8 cellular contexts compared by ENCODE assay signal in genomic region chr4:39464886-39465501, GRCh38. TPM values are rescaled to one million over a fixed set of nuclear protein-coding genes. Genes with fewer than 3 reads are reported as not detected.
DNase-seq lines count a peak whose midpoint lies in the region; ATAC-seq and TF ChIP-seq lines count a peak whose summit lies in the region.

No MANE protein-coding gene starts in this region.

- POLR2A ChIA-PET in activated CD8-positive, alpha-beta T cell treated with anti-CD3 and anti-CD28 coated beads, Interleukin-2, amount 10 ng/mL, durations not matched to agents 7 days and 5 days (lab: Charles Lee): no interaction called here

- ATAC-seq in activated CD8-positive, alpha-beta T cell treated with anti-CD3 and anti-CD28 coated beads, Interleukin-2, amount 10 ng/mL, durations not matched to agents 7 days and 5 days: peak; percentile 54

- H3K36me3 Mint-ChIP-seq in activated CD8-positive, alpha-beta T cell treated with anti-CD3 and anti-CD28 coated beads, Interleukin-2, amount 10 ng/mL, durations not matched to agents 7 days and 5 days (ENCODE audit: low read depth): peaks cover 31% of the 10 kb centered on the region
- peaks cover 33% of the 10 kb centered on the region for H3K36me3 Mint-ChIP-seq in endodermal cell (ENCODE audit: low read depth)

- peaks cover 51% of the 10 kb centered on the region for H3K36me3 ChIP-seq in endodermal cell (ENCODE audit: control insufficient read depth, insufficient read depth, low read length)
- peaks cover 9% of the 10 kb centered on the region for H3K36me3 ChIP-seq in H7 (replicated peaks; ENCODE audit: control insufficient read depth, insufficient read depth, low read length)
- H3K36me3 ChIP-seq in spleen: peaks cover 0 to 73% (median 33%) of the 10 kb centered on the region in 6 donors

- 95 to 96% methylated on average over 2 of the region's 2 CpGs for WGBS in endodermal cell (ENCODE audit: insufficient coverage in 1 of 2, insufficient read length in 1 of 2), 2 experiments
- 50 to 65% (median 58%) methylated on average over 2 of the region's 2 CpGs for WGBS in spleen, 5 donors

- DNase-seq in D341Med (ENCODE audit: low spot score) (peak; percentile 64), KBM-7 (peak; percentile 51), kidney glomerular epithelial cell (lab: John Stamatoyannopoulos, UW) (peak; percentile 79), endodermal cell (no peak), H7 (no peak), spleen (no peak)
- no peak for DNase-seq in activated CD8-positive, alpha-beta T cell treated with anti-CD3 and anti-CD28 coated beads, Interleukin-2, amount 10 ng/mL, durations not matched to agents 7 days and 5 days
- no peak for DNase-seq in stimulated activated naive CD4-positive, alpha-beta T cell (lab: John Stamatoyannopoulos, UW)

- TF ChIP-seq CTCF in endodermal cell (conservative IDR thresholded peaks at IDR 0.05): no peak
- TF ChIP-seq CTCF in spleen (IDR thresholded peaks at IDR 0.05 in 8 of 11, conservative IDR thresholded peaks at IDR 0.05 in 3 of 11): no peak

- H3K9me3 Mint-ChIP-seq in activated CD8-positive, alpha-beta T cell treated with anti-CD3 and anti-CD28 coated beads, Interleukin-2, amount 10 ng/mL, durations not matched to agents 7 days and 5 days (ENCODE audit: insufficient read depth): no peaks in the 10 kb centered on the region
- no peaks in the 10 kb centered on the region for H3K9me3 Mint-ChIP-seq in endodermal cell

- no peaks in the 10 kb centered on the region for H3K27me3 ChIP-seq in endodermal cell (ENCODE audit: control insufficient read depth, insufficient read depth, low read length, poor library complexity, severe bottlenecking)
- no peaks in the 10 kb centered on the region for H3K27me3 ChIP-seq in H7 (ENCODE audit: control insufficient read depth, insufficient read depth, low read length)
- no peaks in the 10 kb centered on the region for H3K27me3 ChIP-seq in spleen (replicated peaks in 1 of 7)

- H3K4me3 ChIP-seq in endodermal cell (ENCODE audit: low read length): no peak overlapping the region
- H3K4me3 ChIP-seq in H7 (ENCODE audit: insufficient read depth, low read depth, low read length): no peak overlapping the region
- no peak overlapping the region for H3K4me3 ChIP-seq in spleen

- CTCF ChIA-PET in activated CD8-positive, alpha-beta T cell treated with anti-CD3 and anti-CD28 coated beads, Interleukin-2, amount 10 ng/mL, durations not matched to agents 7 days and 5 days (lab: Charles Lee): interaction anchor here (0.7 kb wide), 1 partner anchor 8 kb away, joined by 3 read pairs; no protein-coding TSS in a partner anchor

- H3K4me1 Mint-ChIP-seq in activated CD8-positive, alpha-beta T cell treated with anti-CD3 and anti-CD28 coated beads, Interleukin-2, amount 10 ng/mL, durations not matched to agents 7 days and 5 days (ENCODE audit: low read depth): peaks cover 25% of the 10 kb centered on the region
- peaks cover 2% of the 10 kb centered on the region for H3K4me1 Mint-ChIP-seq in endodermal cell

- intact Hi-C loops in spleen (cut with DNase I; ENCODE audit: low total_unique reads): loop anchor here (5.0 kb wide), 1 partner anchor 512 kb away; the partner anchor contains the start of gene PDS5A

- peak overlapping the region; percentile 30 for H3K27ac Mint-ChIP-seq in activated CD8-positive, alpha-beta T cell treated with anti-CD3 and anti-CD28 coated beads, Interleukin-2, amount 10 ng/mL, durations not matched to agents 7 days and 5 days
- H3K27ac Mint-ChIP-seq in endodermal cell: no peak overlapping the region

- no peaks in the 10 kb centered on the region for H3K9me3 ChIP-seq in endodermal cell (ENCODE audit: control insufficient read depth, low read length)
- no peaks in the 10 kb centered on the region for H3K9me3 ChIP-seq in spleen

- H3K27ac ChIP-seq in endodermal cell (ENCODE audit: low read depth, low read length) (no peak overlapping the region), spleen (no peak overlapping the region)

- H3K9ac ChIP-seq in endodermal cell (ENCODE audit: extremely low read depth, low read length, poor library complexity, severe bottlenecking): no peak overlapping the region

- H3K4me1 ChIP-seq in endodermal cell (ENCODE audit: control insufficient read depth, insufficient read depth, low read length): no peaks in the 10 kb centered on the region
- peaks cover 2 to 19% (median 12%) of the 10 kb centered on the region in 6 donors for H3K4me1 ChIP-seq in spleen

- in situ Hi-C loops in KBM-7 (cut with MboI; ENCODE audit: low pct_unique_long_range_greater_than_20kb, low sequenced_read_pairs): no loop called here

- no peak for TF ChIP-seq POLR2A in spleen (IDR thresholded peaks at IDR 0.05)

- no peak overlapping the region for H3K4me3 Mint-ChIP-seq in activated CD8-positive, alpha-beta T cell treated with anti-CD3 and anti-CD28 coated beads, Interleukin-2, amount 10 ng/mL, durations not matched to agents 7 days and 5 days
- no peak overlapping the region for H3K4me3 Mint-ChIP-seq in endodermal cell

- no peaks in the 10 kb centered on the region for H3K27me3 Mint-ChIP-seq in activated CD8-positive, alpha-beta T cell treated with anti-CD3 and anti-CD28 coated beads, Interleukin-2, amount 10 ng/mL, durations not matched to agents 7 days and 5 days (ENCODE audit: low read depth)
- H3K27me3 Mint-ChIP-seq in endodermal cell (ENCODE audit: insufficient read depth): no peaks in the 10 kb centered on the region

RNA-seq across cellular contexts. Expression of gene LIAS, which starts 6.1 kb away (rescaled TPM):
- 10 to 100 TPM; 15.3 to 16.1 TPM for total RNA-seq in activated CD8-positive, alpha-beta T cell treated with anti-CD3 and anti-CD28 coated beads, Interleukin-2, amount 10 ng/mL, durations not matched to agents 7 days and 5 days
- 10 to 100 TPM; 17.6 to 17.9 TPM for total RNA-seq in endodermal cell
- polyA plus RNA-seq in endodermal cell (2013, experiment 1 of 2): 17.8 TPM
- polyA plus RNA-seq in endodermal cell (2013, experiment 2 of 2): 14.3 TPM
- 18.4 and 28.1 TPM in 2 replicates for total RNA-seq in H7 (2014; rRNA removed; shearing (Covaris generic))
- total RNA-seq in spleen: 10 to 100 TPM in 6 of 7 donors, 1 to 10 TPM in 1; 8.0 to 19.2 (median 14.6) TPM
- 10 to 100 TPM; 15.5 to 21.7 (median 16.8) TPM for polyA plus RNA-seq in spleen

RNA-seq across cellular contexts. Expression of gene RPL9, which starts 6.3 kb away (rescaled TPM):
- total RNA-seq in activated CD8-positive, alpha-beta T cell treated with anti-CD3 and anti-CD28 coated beads, Interleukin-2, amount 10 ng/mL, durations not matched to agents 7 days and 5 days: 1,000 to 10,000 TPM; 1,107 to 1,219 TPM
- total RNA-seq in endodermal cell: 1,000 to 10,000 TPM; 1,341 to 1,760 TPM
- polyA plus RNA-seq in endodermal cell (2013, experiment 1 of 2): 1,788 TPM
- 1,750 TPM for polyA plus RNA-seq in endodermal cell (2013, experiment 2 of 2)
- 1,441 and 1,920 TPM in 2 replicates for total RNA-seq in H7 (2014; rRNA removed; shearing (Covaris generic))
- 1,000 to 10,000 TPM; 1,133 to 3,346 (median 1,587) TPM for total RNA-seq in spleen
- 1,000 to 10,000 TPM; 3,705 to 6,391 (median 4,989) TPM for polyA plus RNA-seq in spleen

RNA-seq across cellular contexts. Expression of gene KLB, which starts 58.3 kb away (rescaled TPM):
- not detected for total RNA-seq in activated CD8-positive, alpha-beta T cell treated with anti-CD3 and anti-CD28 coated beads, Interleukin-2, amount 10 ng/mL, durations not matched to agents 7 days and 5 days
- total RNA-seq in endodermal cell (under 1 TPM in 1 of 2 donors, not detected in 1; 0.09 TPM), spleen (under 1 TPM in 1 of 7 donors, not detected in 6; 0.03 TPM)
- not detected for polyA plus RNA-seq in endodermal cell (2013, experiment 1 of 2)
- polyA plus RNA-seq in endodermal cell (2013, experiment 2 of 2): not detected
- 0.04 TPM in 1 of 2 replicates, not detected in the other for total RNA-seq in H7 (2014; rRNA removed; shearing (Covaris generic))
- polyA plus RNA-seq in spleen: not detected

Comparison
In these comparisons a context has a peak if more than half of its experiments do, and no peak if none do; other contexts are left out.
1. DNase-seq: peak in D341Med (single experiment), KBM-7 (single experiment) and kidney glomerular epithelial cell (single experiment); none in activated CD8-positive, alpha-beta T cell treated with anti-CD3 and anti-CD28 coated beads, Interleukin-2, amount 10 ng/mL, durations not matched to agents 7 days and 5 days (single experiment), stimulated activated naive CD4-positive, alpha-beta T cell (0 of 6), endodermal cell (single experiment), H7 (single experiment) and spleen (single experiment).